10 cellular contexts compared by ENCODE assay signal in the genomic region with DNA sequence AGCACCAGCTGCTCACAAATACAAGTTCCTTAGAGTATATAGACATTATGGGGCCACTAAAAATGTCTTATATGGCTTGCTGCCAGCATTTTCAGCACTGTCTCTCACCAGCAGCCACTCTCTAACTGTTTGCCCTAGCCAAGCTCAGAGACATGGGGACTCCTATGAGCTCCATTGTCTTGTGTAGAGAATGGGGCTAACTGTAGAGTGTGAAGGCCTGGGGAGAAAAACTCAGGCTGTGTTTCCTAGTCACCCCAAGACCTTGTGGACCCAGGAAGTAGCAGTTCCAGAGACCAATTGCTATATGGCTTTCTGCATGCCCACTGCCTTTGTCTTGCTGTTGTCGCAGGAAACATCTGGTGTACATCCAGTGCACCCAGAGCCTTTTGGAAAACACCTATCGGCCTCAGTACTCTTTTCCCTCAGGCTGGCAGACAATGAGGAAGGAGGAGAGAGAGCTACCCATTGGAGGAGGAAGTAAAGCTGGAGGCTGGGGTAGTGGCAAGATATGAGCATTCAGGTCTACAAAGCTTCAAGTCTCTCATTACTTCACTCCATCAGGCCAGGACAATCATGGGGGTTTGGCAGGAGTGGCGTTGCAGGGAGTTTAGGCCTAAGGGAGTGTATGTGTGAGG. TPM values are rescaled to one million over a fixed set of nuclear protein-coding genes. Genes with fewer than 3 reads are reported as not detected.
A peak's percentile ranks its signal among the peaks of the same experiment; 100 is the strongest.
DNase-seq lines count a peak whose midpoint lies in the region; ATAC-seq and TF ChIP-seq lines count a peak whose summit lies in the region.
"Had no signal": no experiment of that assay in that cellular context is flagged by ENCODE, and none has a peak within 500 bp of the region (broad histone marks: within the 10 kb centered on the region; RNA-seq: fewer than 3 reads in every experiment).

No MANE protein-coding gene starts in this region.

- 94% methylated on average over 3 of the region's 3 CpGs for WGBS in smooth muscle cell (ENCODE audit: low lambda C conversion rate)

- peak; percentile 18 for ATAC-seq in GM18519 (IDR thresholded peaks at IDR 0.05; ENCODE audit: low FRiP score, unreplicated experiment)
- peak; percentile 20 for ATAC-seq in GM19455 (IDR thresholded peaks at IDR 0.05; ENCODE audit: unreplicated experiment)
- ATAC-seq in HG03342 (IDR thresholded peaks at IDR 0.05; ENCODE audit: unreplicated experiment): peak; percentile 14
- ATAC-seq in HG03457 (IDR thresholded peaks at IDR 0.05; ENCODE audit: unreplicated experiment): no peak

- no peak overlapping the region for H3K27ac ChIP-seq in smooth muscle cell (ENCODE audit: low read depth)
- H3K27ac ChIP-seq: ovary had no signal

- H3F3A ChIP-seq in smooth muscle cell (ENCODE audit: low read depth): no peaks in the 10 kb centered on the region

- no peak for TF ChIP-seq CTCF in smooth muscle cell (IDR thresholded peaks at IDR 0.05; ENCODE audit: borderline replicate concordance, insufficient read depth, poor library complexity, severe bottlenecking)

- H2AFZ ChIP-seq in smooth muscle cell (ENCODE audit: low read depth): no peak overlapping the region

- peak; percentile 11 for DNase-seq in left kidney (ENCODE audit: low read depth, low spot score)
- DNase-seq in epidermal melanocyte (ENCODE audit: insufficient read length, low spot score): no peak
- DNase-seq in smooth muscle cell (lab: John Stamatoyannopoulos, UW; ENCODE audit: unreplicated experiment): no peak
- DNase-seq: dorsolateral prefrontal cortex, NCI-H1436, ovary had no signal

- H3K79me2 ChIP-seq in smooth muscle cell (ENCODE audit: low read depth): no peaks in the 10 kb centered on the region

- no peak overlapping the region for H3K4me2 ChIP-seq in smooth muscle cell

- H3K4me3 ChIP-seq in smooth muscle cell: no peak overlapping the region
- H3K4me3 ChIP-seq: dorsolateral prefrontal cortex, ovary had no signal

- H4K20me1 ChIP-seq in smooth muscle cell (ENCODE audit: low read depth): no peaks in the 10 kb centered on the region

- H3K27me3 ChIP-seq in smooth muscle cell (ENCODE audit: low read depth): no peaks in the 10 kb centered on the region
- H3K27me3 ChIP-seq: dorsolateral prefrontal cortex, ovary had no signal

- no peaks in the 10 kb centered on the region for H3K4me1 ChIP-seq in smooth muscle cell (ENCODE audit: low read depth)

- no peaks in the 10 kb centered on the region for H3K9me3 ChIP-seq in smooth muscle cell (replicated peaks; ENCODE audit: low read depth)
- H3K9me3 ChIP-seq: ovary had no signal

- no peaks in the 10 kb centered on the region for H3K36me3 ChIP-seq in smooth muscle cell (ENCODE audit: low read depth)
- H3K36me3 ChIP-seq: ovary had no signal

- H3K9ac ChIP-seq in smooth muscle cell (ENCODE audit: low read depth): no peak overlapping the region

RNA-seq across cellular contexts. Expression of a gene that starts 28.4 kb away (rescaled TPM):
- total RNA-seq in smooth muscle cell: 4.6 and 5.0 TPM in 2 replicates
- 1.0 and 2.7 TPM in 2 replicates for polyA plus RNA-seq in smooth muscle cell
